ENCODE assay signal across 15 cellular contexts in genomic region chrX:537156-537555, GRCh38.
DNase-seq lines count a peak whose midpoint lies in the region; ATAC-seq and TF ChIP-seq lines count a peak whose summit lies in the region.
"Had no signal": no experiment of that assay in that cellular context is flagged by ENCODE, and none has a peak within 500 bp of the region (broad histone marks: within the 10 kb centered on the region; RNA-seq: fewer than 3 reads in every experiment).

No MANE protein-coding gene starts in this region.

- no peak for TF ChIP-seq CTCF in RWPE2 (IDR thresholded peaks at IDR 0.05; ENCODE audit: poor library complexity, severe bottlenecking)
- TF ChIP-seq CTCF in upper lobe of right lung (IDR thresholded peaks at IDR 0.05) = no peak

- H3K4me1 ChIP-seq in RWPE2 (ENCODE audit: insufficient read depth, poor library complexity, severe bottlenecking) = no peaks in the 10 kb centered on the region
- no peaks in the 10 kb centered on the region for H3K4me1 ChIP-seq in upper lobe of right lung

- intact Hi-C loops in upper lobe of right lung (cut with DNase I) = no loop called here

- no peaks in the 10 kb centered on the region for H3K36me3 ChIP-seq in RWPE2 (ENCODE audit: low read depth)
- H3K36me3 ChIP-seq in upper lobe of right lung = no peaks in the 10 kb centered on the region

- H3K4me3 ChIP-seq in RWPE2 (ENCODE audit: severe bottlenecking) = no peak overlapping the region
- H3K4me3 ChIP-seq in upper lobe of right lung = no peak overlapping the region

- ATAC-seq in RWPE2 (ENCODE audit: low read depth) (no peak), upper lobe of right lung (no peak)

- H3K9me3 ChIP-seq in RWPE2 (ENCODE audit: severe bottlenecking) (peaks cover 4% of the 10 kb centered on the region), upper lobe of right lung (no peaks in the 10 kb centered on the region)

- H3K27me3 ChIP-seq in RWPE2 (ENCODE audit: insufficient read depth, poor library complexity, severe bottlenecking) = no peaks in the 10 kb centered on the region
- H3K27me3 ChIP-seq in upper lobe of right lung = no peaks in the 10 kb centered on the region

- no peak overlapping the region for H3K27ac ChIP-seq in RWPE2 (ENCODE audit: poor library complexity, severe bottlenecking)
- no peak overlapping the region for H3K27ac ChIP-seq in upper lobe of right lung

- peak; percentile 20 for DNase-seq in RWPE2 (ENCODE audit: low spot score)
- peak; percentile 80 for DNase-seq in mesenteric fat pad (ENCODE audit: low spot score)
- DNase-seq in upper lobe of right lung = peak; percentile 29
- no peak for DNase-seq in GF-D8 (lab: John Stamatoyannopoulos, UW)
- DNase-seq in inferior parietal cortex (ENCODE audit: extremely low spot score) = no peak
- DNase-seq in iPS-NIHi7 (ENCODE audit: extremely low spot score) = no peak
- DNase-seq: C1 segment of cervical spinal cord; Calu3; CD4-positive, alpha-beta memory T cell; COR-L47; DMS53; DMS79 treated with DMSO at 0.1 percent for 48 hours; GOT3; H7; HCEC 1CT had no signal

Comparison
In these comparisons a context has a peak if more than half of its experiments do, and no peak if none do; other contexts are left out.
1. DNase-seq: peak in RWPE2 (single experiment), mesenteric fat pad (single experiment) and upper lobe of right lung (single experiment); none in GF-D8 (single experiment), inferior parietal cortex (single experiment) and iPS-NIHi7 (single experiment).